ENCODE assay signal across 22 cellular contexts in genomic region chr14:102571478-102572042, GRCh38.
"Had no signal": no experiment of that assay in that cellular context is flagged by ENCODE, and none has a peak within 500 bp of the region (broad histone marks: within the 10 kb centered on the region; RNA-seq: fewer than 3 reads in every experiment).

No MANE protein-coding gene starts in this region.

- H3K27ac ChIP-seq: left ventricle myocardium inferior, ovary, right atrium auricular region, skin epidermis, suprapubic skin, thoracic aorta, tibial artery, upper lobe of right lung had no signal

- H3K4me1 ChIP-seq: left ventricle myocardium inferior, right atrium auricular region, tibial artery had no signal

- ATAC-seq: natural killer cell; sciatic nerve; stimulated activated effector memory CD8-positive, alpha-beta T cell treated with anti-CD3 and anti-CD28 coated beads, Interleukin-12 subunit alpha, Interleukin-12 subunit beta, amount 100 ng/mL, for 72 hours; upper lobe of right lung had no signal

- DNase-seq: islet precursor cell; left ventricle myocardium inferior; naive B cell; natural killer cell; nephron progenitor cell; ovary; stimulated activated CD4-positive, alpha-beta T cell treated with anti-CD3 and anti-CD28 coated beads, Interleukin-12 subunit alpha, Interleukin-12 subunit beta, amount 100 ng/mL, for 4 hours; stimulated activated CD4-positive, alpha-beta T cell treated with anti-CD3 and anti-CD28 coated beads, Interleukin-15, amount 100 ng/mL, for 24 hours; stimulated activated CD4-positive, alpha-beta T cell treated with anti-CD3 and anti-CD28 coated beads, Interleukin-2, amount 100 ng/mL, for 24 hours; stimulated activated CD4-positive, alpha-beta T cell treated with anti-CD3 and anti-CD28 coated beads, Interleukin-4, amount 100 ng/mL, for 1 hour; stimulated activated naive CD4-positive, alpha-beta T cell; tibial artery; trophoblast cell; upper lobe of right lung had no signal

- H3K36me3 ChIP-seq: left ventricle myocardium inferior, ovary, right atrium auricular region, suprapubic skin, thoracic aorta, tibial artery, upper lobe of right lung had no signal

- H3K4me3 ChIP-seq: left ventricle myocardium inferior, lung, ovary, right atrium auricular region, skin epidermis, suprapubic skin, thoracic aorta, tibial artery, upper lobe of right lung had no signal

- FAIRE-seq: urothelium cell line had no signal

- H3K9me3 ChIP-seq: left ventricle myocardium inferior, ovary, right atrium auricular region, suprapubic skin, thoracic aorta, tibial artery, upper lobe of right lung had no signal
